In genomic region chr12:93376436-93377251, GRCh38 we compare ENCODE assay signal across 8 cellular contexts. TPM values are rescaled to one million over a fixed set of nuclear protein-coding genes. Genes with fewer than 3 reads are reported as not detected.
A peak's percentile ranks its signal among the peaks of the same experiment; 100 is the strongest.
DNase-seq lines count a peak whose midpoint lies in the region; ATAC-seq and TF ChIP-seq lines count a peak whose summit lies in the region.

No MANE protein-coding gene starts in this region.

- peak overlapping the region; percentile 62 to 94 (median 87) for H3K27ac ChIP-seq in adrenal gland

- peak; percentile 66 for ATAC-seq in sciatic nerve
- ATAC-seq in HG03045 (IDR thresholded peaks at IDR 0.05; ENCODE audit: unreplicated experiment), result no peak

- intact Hi-C loops in adrenal gland (cut with DNase I), result no loop called here
- intact Hi-C loops in sciatic nerve (cut with DNase I), result no loop called here

- H3K9me3 ChIP-seq in adrenal gland (replicated peaks in 1 of 3), result no peaks in the 10 kb centered on the region

- peaks cover 26 to 42% of the 10 kb centered on the region in 2 donors for H3K4me1 ChIP-seq in adrenal gland (replicated peaks in 1 of 2)

- no peaks in the 10 kb centered on the region for H3K36me3 ChIP-seq in adrenal gland (replicated peaks in 1 of 2)

- peak overlapping the region in 2 of 4 donors; percentile 46 to 69 for H3K4me3 ChIP-seq in adrenal gland

- TF ChIP-seq POLR2A in adrenal gland (IDR thresholded peaks at IDR 0.05), result peak in 1 of 2 donors; percentile 72

- no peak for TF ChIP-seq CTCF in adrenal gland (IDR thresholded peaks at IDR 0.05)

- DNase-seq in AG20443 (ENCODE audit: low spot score) (peak; percentile 43), HUDEP-2 (lab: John Stamatoyannopoulos, UW; ENCODE audit: unreplicated experiment in 76 of 76) (peak in 46 of 76 experiments; percentile 11 to 74 (median 40)), adrenal gland (peak; percentile 57 to 81 (median 72)), hippocampal formation (lab: John Stamatoyannopoulos, UW) (peak; percentile 37 to 38), sciatic nerve (ENCODE audit: low spot score) (peak; percentile 73), SW 1271 (lab: John Stamatoyannopoulos, UW) (no peak), NCI-H187 (lab: John Stamatoyannopoulos, UW) (no peak)

- 41 to 61% (median 44%) methylated on average over 9 to 10 of the region's 10 CpGs for WGBS in adrenal gland, 4 donors

- H3K27me3 ChIP-seq in adrenal gland, result no peaks in the 10 kb centered on the region

RNA-seq across cellular contexts. Expression of gene NUDT4, which starts 1.1 kb away (rescaled TPM):
- total RNA-seq in adrenal gland (100 to 1,000 TPM in 7 of 8 donors, 10 to 100 TPM in 1; 71.1 to 195 (median 153) TPM), sciatic nerve (50.0 TPM)
- 100 to 1,000 TPM in 1 of 3 donors, 10 to 100 TPM in 2; 23.0 to 175 (median 29.6) TPM for polyA plus RNA-seq in adrenal gland

Comparison
In these comparisons a context has a peak if more than half of its experiments do, and no peak if none do; other contexts are left out.
1. DNase-seq: peak in AG20443 (single experiment), HUDEP-2 (46 of 76), adrenal gland (7 of 7), hippocampal formation (2 of 2) and sciatic nerve (single experiment); none in SW 1271 (0 of 2) and NCI-H187 (0 of 2).